In the genomic region with DNA sequence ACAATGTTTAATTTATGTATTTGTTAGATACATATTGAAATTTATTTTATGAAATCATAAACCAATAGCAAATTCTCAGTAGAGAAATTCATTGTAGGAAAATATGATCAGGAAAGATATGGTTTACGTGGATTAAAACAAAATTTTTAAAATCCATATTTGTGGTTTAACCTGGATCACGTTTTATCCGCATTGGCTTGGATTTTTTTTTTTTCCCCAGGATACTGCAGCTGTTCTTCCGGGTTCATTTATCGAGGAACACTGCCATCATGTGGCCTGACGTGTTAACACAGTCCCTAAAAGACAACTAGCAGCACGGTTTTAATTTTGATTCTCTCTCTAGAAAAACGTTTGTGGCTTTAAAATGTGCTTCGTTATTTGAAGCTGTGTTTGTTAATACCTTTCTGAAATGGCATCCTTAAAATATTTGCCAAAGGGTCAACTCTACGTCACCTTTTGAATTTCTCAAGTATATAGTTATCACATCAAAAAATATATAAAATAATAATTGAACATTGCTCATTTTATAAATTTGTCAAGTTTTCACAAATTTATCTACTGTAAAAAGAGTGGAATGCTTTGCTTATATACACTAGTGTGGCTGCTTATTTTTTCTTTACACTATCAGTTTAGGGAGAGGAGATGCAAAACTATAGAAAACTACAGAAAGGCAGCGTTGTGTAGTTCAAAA, we compare ENCODE assay signal across 8 cellular contexts. TPM values are rescaled to one million over a fixed set of nuclear protein-coding genes. Genes with fewer than 3 reads are reported as not detected.
DNase-seq lines count a peak whose midpoint lies in the region; ATAC-seq and TF ChIP-seq lines count a peak whose summit lies in the region.

No MANE protein-coding gene starts in this region.

- TF ChIP-seq CTCF in right lobe of liver (IDR thresholded peaks at IDR 0.05), result peak; percentile 73 to 93 (median 82)

- H3K4me1 ChIP-seq in right lobe of liver, result no peaks in the 10 kb centered on the region

- no peaks in the 10 kb centered on the region for H3K9me3 ChIP-seq in right lobe of liver

- no peaks in the 10 kb centered on the region for H3K36me3 ChIP-seq in right lobe of liver

- 10% methylated on average over 11 of the region's 11 CpGs for WGBS in right lobe of liver (ENCODE audit: insufficient coverage, low coverage, low lambda C conversion rate, missing lambda C conversion rate)

- no peak overlapping the region for H3K27ac ChIP-seq in right lobe of liver

- DNase-seq in AG08395 (ENCODE audit: low spot score), result peak; percentile 68
- peak; percentile 80 for DNase-seq in NCI-H2171 treated with DMSO at 0.1 percent for 48 hours (lab: John Stamatoyannopoulos, UW)
- peak; percentile 37 for DNase-seq in activated CD4-positive, CD25-positive, alpha-beta regulatory T cell treated with anti-CD3 and anti-CD28 coated beads, Interleukin-2, amount 50 U/mL, for 72 hours
- DNase-seq in dermis blood vessel endothelial cell, result peak; percentile 86
- DNase-seq in right lobe of liver, result peak in 2 of 3 donors; percentile 37 to 71
- peak; percentile 10 to 24 for DNase-seq in stimulated activated CD8-positive, alpha-beta memory T cell treated with anti-CD3 and anti-CD28 coated beads, Interleukin-2, amount 100 ng/mL, for 1 hour (ENCODE audit: low read depth in 2 of 2)

- intact Hi-C loops in right lobe of liver (cut with DNase I), result no loop called here

- ATAC-seq in GM18520 (IDR thresholded peaks at IDR 0.05; ENCODE audit: unreplicated experiment), result peak; percentile 43
- ATAC-seq in HG03135 (IDR thresholded peaks at IDR 0.05; ENCODE audit: unreplicated experiment), result peak; percentile 59
- ATAC-seq in right lobe of liver, result peak; percentile 89 to 94 (median 91)

- no peak overlapping the region for H3K4me3 ChIP-seq in right lobe of liver

- H3K27me3 ChIP-seq in right lobe of liver, result no peaks in the 10 kb centered on the region

- TF ChIP-seq POLR2A in right lobe of liver (IDR thresholded peaks at IDR 0.05), result no peak

RNA-seq across cellular contexts. Expression of gene ASB4, which starts 8.7 kb away (rescaled TPM):
- total RNA-seq in dermis blood vessel endothelial cell, result not detected in 2 replicates
- total RNA-seq in right lobe of liver, result 1 to 10 TPM in 1 of 6 experiments, under 1 TPM in 4, not detected in 1; 0.29 to 3.4 (median 0.49) TPM

RNA-seq across cellular contexts. Expression of gene PON2, which starts 42.2 kb away (rescaled TPM):
- total RNA-seq in dermis blood vessel endothelial cell (203 and 207 TPM in 2 replicates), right lobe of liver (100 to 1,000 TPM in 4 of 6 experiments, 10 to 100 TPM in 2; 78.6 to 273 (median 127) TPM)

Comparison
In these comparisons a context has a peak if more than half of its experiments do, and no peak if none do; other contexts are left out.
1. DNase-seq: peak in every context shown above with its lines; median percentile 86 in dermis blood vessel endothelial cell; 80 in NCI-H2171 treated with DMSO at 0.1 percent for 48 hours; 68 in AG08395; 54 in right lobe of liver; 37 in activated CD4-positive, CD25-positive, alpha-beta regulatory T cell treated with anti-CD3 and anti-CD28 coated beads, Interleukin-2, amount 50 U/mL, for 72 hours; 17 in stimulated activated CD8-positive, alpha-beta memory T cell treated with anti-CD3 and anti-CD28 coated beads, Interleukin-2, amount 100 ng/mL, for 1 hour.